ENCODE assay signal across 9 cellular contexts in the genomic region with DNA sequence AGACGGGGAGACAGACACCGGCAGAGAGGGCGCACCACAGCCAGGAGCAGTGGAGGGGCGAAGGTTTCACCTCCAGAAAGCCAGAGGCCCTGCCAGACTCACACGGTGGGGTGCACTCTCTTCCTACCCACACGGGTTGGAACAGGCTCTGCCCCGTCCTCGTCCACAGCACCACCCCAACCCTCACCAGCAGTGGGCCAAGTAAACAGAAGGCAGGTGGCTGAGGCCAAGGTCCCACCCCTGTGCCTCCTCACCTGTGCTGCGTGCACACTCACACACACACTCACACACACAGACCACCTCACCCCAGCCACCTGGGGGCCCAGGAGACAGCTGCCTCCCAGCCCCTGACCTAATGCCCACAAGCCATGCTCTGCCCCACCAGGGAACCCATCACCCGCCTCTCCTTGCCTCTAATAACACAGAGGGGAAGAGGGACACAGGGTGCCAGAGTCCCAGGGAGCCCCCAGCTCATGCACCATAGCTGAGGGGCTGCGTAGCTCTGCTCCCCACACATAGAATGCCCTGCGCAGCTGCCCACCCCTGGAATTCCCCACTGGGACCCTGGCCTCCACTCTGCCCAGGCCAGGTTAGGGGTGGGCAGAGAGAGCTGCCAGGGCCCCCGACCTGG. TPM values are rescaled to one million over a fixed set of nuclear protein-coding genes. Genes with fewer than 3 reads are reported as not detected.
DNase-seq lines count a peak whose midpoint lies in the region; ATAC-seq, FAIRE-seq and TF ChIP-seq lines count a peak whose summit lies in the region.
"Had no signal": no experiment of that assay in that cellular context is flagged by ENCODE, and none has a peak within 500 bp of the region (broad histone marks: within the 10 kb centered on the region; RNA-seq: fewer than 3 reads in every experiment).

No MANE protein-coding gene starts in this region.

- no peak for FAIRE-seq in kidney (lab: Jason Lieb, UNC)

- peak; percentile 9 for DNase-seq in GM20000 (ENCODE audit: low spot score)
- DNase-seq in kidney: no peak
- no peak for DNase-seq in smooth muscle cell (lab: John Stamatoyannopoulos, UW; ENCODE audit: unreplicated experiment)
- no peak for DNase-seq in activated T-cell treated with anti-CD3 and anti-CD28 coated beads, Interleukin-2, amount 50 U/mL, for 24 hours
- no peak for DNase-seq in NCI-H1694 (lab: John Stamatoyannopoulos, UW)

- H3K9me3 Mint-ChIP-seq in brain: no peaks in the 10 kb centered on the region
- no peaks in the 10 kb centered on the region for H3K9me3 Mint-ChIP-seq in activated T-cell treated with anti-CD3 and anti-CD28 coated beads, Interleukin-2, amount 50 U/mL, for 24 hours

- H3K27me3 Mint-ChIP-seq in brain: peaks cover 7% of the 10 kb centered on the region
- H3K27me3 Mint-ChIP-seq in activated T-cell treated with anti-CD3 and anti-CD28 coated beads, Interleukin-2, amount 50 U/mL, for 24 hours: no peaks in the 10 kb centered on the region

- no peak overlapping the region for H2AFZ ChIP-seq in smooth muscle cell (ENCODE audit: low read depth)

- H3K4me2 ChIP-seq in smooth muscle cell: peak overlapping the region; percentile 96

- H3K27ac ChIP-seq in kidney (ENCODE audit: low read depth in 2 of 2, low read length in 2 of 2) (peak overlapping the region; percentile 82 to 87), smooth muscle cell (ENCODE audit: low read depth) (peak overlapping the region; percentile 67)

- H3K36me3 ChIP-seq in kidney (ENCODE audit: control insufficient read depth in 1 of 2, insufficient read depth in 2 of 2, low read length in 2 of 2): no peaks in the 10 kb centered on the region
- no peaks in the 10 kb centered on the region for H3K36me3 ChIP-seq in smooth muscle cell (ENCODE audit: low read depth)

- 93% methylated on average over 13 of the region's 13 CpGs for WGBS in smooth muscle cell (ENCODE audit: low lambda C conversion rate)

- H3K4me1 ChIP-seq in kidney (ENCODE audit: control insufficient read depth in 1 of 2, insufficient read depth in 1 of 2, low read depth in 1 of 2, low read length in 2 of 2) (peaks cover 49 to 52% of the 10 kb centered on the region in 2 donors), smooth muscle cell (ENCODE audit: low read depth) (peaks cover 16% of the 10 kb centered on the region)

- H3K27me3 ChIP-seq in smooth muscle cell (ENCODE audit: low read depth): no peaks in the 10 kb centered on the region
- H3K27me3 ChIP-seq: MG63 had no signal

- H3K79me2 ChIP-seq in smooth muscle cell (ENCODE audit: low read depth): peaks cover 85% of the 10 kb centered on the region

- H3K9me3 ChIP-seq in kidney (ENCODE audit: control insufficient read depth in 1 of 2, low read length in 2 of 2) (no peaks in the 10 kb centered on the region), smooth muscle cell (replicated peaks; ENCODE audit: low read depth) (no peaks in the 10 kb centered on the region)
- H3K9me3 ChIP-seq: MG63 had no signal

- intact Hi-C loops in kidney (cut with DNase I): no loop called here

- peak overlapping the region in 3 of 5 experiments; percentile 65 to 88 (median 82) for H3K27ac Mint-ChIP-seq in brain
- H3K27ac Mint-ChIP-seq in activated T-cell treated with anti-CD3 and anti-CD28 coated beads, Interleukin-2, amount 50 U/mL, for 24 hours: no peak overlapping the region

- ATAC-seq in activated CD4-positive, CD25-positive, alpha-beta regulatory T cell treated with anti-CD3 and anti-CD28 coated beads, Interleukin-2, amount 50 U/mL, for 24 hours: no peak
- no peak for ATAC-seq in GM18861 (IDR thresholded peaks at IDR 0.05; ENCODE audit: unreplicated experiment)

- H3K4me3 ChIP-seq in kidney (ENCODE audit: low read length in 2 of 2) (peak overlapping the region in 1 of 2 donors; percentile 43), smooth muscle cell (no peak overlapping the region)

- peaks cover 50% of the 10 kb centered on the region for H3K4me1 Mint-ChIP-seq in brain
- peaks cover 42% of the 10 kb centered on the region for H3K4me1 Mint-ChIP-seq in activated T-cell treated with anti-CD3 and anti-CD28 coated beads, Interleukin-2, amount 50 U/mL, for 24 hours (ENCODE audit: low read depth)

- TF ChIP-seq CTCF in GM20000 (IDR thresholded peaks at IDR 0.05; ENCODE audit: extremely low read depth, missing control alignments): no peak
- no peak for TF ChIP-seq CTCF in brain (conservative IDR thresholded peaks at IDR 0.05)
- no peak for TF ChIP-seq CTCF in kidney (IDR thresholded peaks at IDR 0.05; ENCODE audit: borderline replicate concordance, extremely low read depth, insufficient read depth)
- no peak for TF ChIP-seq CTCF in smooth muscle cell (IDR thresholded peaks at IDR 0.05; ENCODE audit: borderline replicate concordance, insufficient read depth, poor library complexity, severe bottlenecking)

- peaks cover 6% of the 10 kb centered on the region for H3K36me3 Mint-ChIP-seq in brain
- H3K36me3 Mint-ChIP-seq in activated T-cell treated with anti-CD3 and anti-CD28 coated beads, Interleukin-2, amount 50 U/mL, for 24 hours (ENCODE audit: low read depth): peaks cover 15% of the 10 kb centered on the region

- no peaks in the 10 kb centered on the region for H3F3A ChIP-seq in smooth muscle cell (ENCODE audit: low read depth)

- H3K9ac ChIP-seq in kidney (ENCODE audit: low read length in 2 of 2): peak overlapping the region; percentile 4 to 67
- no peak overlapping the region for H3K9ac ChIP-seq in smooth muscle cell (ENCODE audit: low read depth)

- peaks cover 74% of the 10 kb centered on the region for H4K20me1 ChIP-seq in smooth muscle cell (ENCODE audit: low read depth)

- peak overlapping the region in 3 of 5 experiments; percentile 24 to 72 (median 53) for H3K4me3 Mint-ChIP-seq in brain
- H3K4me3 Mint-ChIP-seq in activated T-cell treated with anti-CD3 and anti-CD28 coated beads, Interleukin-2, amount 50 U/mL, for 24 hours: no peak overlapping the region

RNA-seq across cellular contexts. Expression of gene CYB5R3, which starts 3.1 kb away (rescaled TPM):
- polyA plus RNA-seq in brain (ENCODE audit: insufficient read depth, low read depth, low replicate concordance) (278 TPM), kidney (ENCODE audit: insufficient read depth, low read depth, low replicate concordance) (287 TPM), smooth muscle cell (321 and 365 TPM in 2 replicates)
- total RNA-seq in kidney (426 TPM), smooth muscle cell (76.8 and 78.2 TPM in 2 replicates)

RNA-seq across cellular contexts. Expression of gene ATP5MGL, which starts 5.7 kb away (rescaled TPM):
- polyA plus RNA-seq in brain (ENCODE audit: insufficient read depth, low read depth, low replicate concordance) (not detected), kidney (ENCODE audit: insufficient read depth, low read depth, low replicate concordance) (not detected), smooth muscle cell (0.41 TPM in 1 of 2 replicates, not detected in the other)
- total RNA-seq in kidney (0.88 TPM), smooth muscle cell (1.3 and 2.8 TPM in 2 replicates)

RNA-seq across cellular contexts. Expression of gene POLDIP3, which starts 31.4 kb away (rescaled TPM):
- polyA plus RNA-seq in brain (ENCODE audit: insufficient read depth, low read depth, low replicate concordance) (114 TPM), kidney (ENCODE audit: insufficient read depth, low read depth, low replicate concordance) (44.1 TPM), smooth muscle cell (45.5 and 49.4 TPM in 2 replicates)
- total RNA-seq in kidney (67.9 TPM), smooth muscle cell (27.8 and 31.1 TPM in 2 replicates)
